ENCODE assay signal across 15 cellular contexts in the genomic region with DNA sequence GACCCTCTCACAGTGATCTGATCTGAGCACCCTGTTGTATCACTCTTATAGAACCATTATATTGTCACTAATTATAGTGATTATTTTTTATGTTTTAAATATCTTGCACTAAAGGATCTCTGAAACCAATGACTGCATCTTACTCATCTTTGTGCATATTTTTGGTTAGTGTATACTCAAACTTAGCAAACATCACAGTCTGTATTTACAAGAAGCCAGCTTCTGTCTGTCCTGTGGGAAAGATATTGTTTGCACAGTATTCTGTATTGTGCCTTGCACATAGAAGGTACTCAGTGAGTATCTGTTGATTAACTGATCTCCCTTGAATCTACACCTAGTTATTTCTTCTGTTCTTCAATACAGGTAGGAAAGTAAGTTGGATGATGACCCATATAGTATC.
DNase-seq lines count a peak whose midpoint lies in the region; ATAC-seq and TF ChIP-seq lines count a peak whose summit lies in the region.
"Had no signal": no experiment of that assay in that cellular context is flagged by ENCODE, and none has a peak within 500 bp of the region (broad histone marks: within the 10 kb centered on the region; RNA-seq: fewer than 3 reads in every experiment).

No MANE protein-coding gene starts in this region.

- H3K4me3 Mint-ChIP-seq in natural killer cell, result no peak overlapping the region
- no peak overlapping the region for H3K4me3 Mint-ChIP-seq in natural killer cell treated with Interleukin-12 subunit alpha and Interleukin-12 subunit beta and Interleukin-15 and Interleukin-18, amount 100 ng/mL, for 72 hours
- H3K4me3 Mint-ChIP-seq: B cell; CD4-positive, alpha-beta T cell; IgD-negative memory B cell had no signal

- no peak for ATAC-seq in natural killer cell
- no peak for ATAC-seq in natural killer cell treated with Interleukin-12 subunit alpha and Interleukin-12 subunit beta and Interleukin-15 and Interleukin-18, amount 100 ng/mL, for 72 hours

- no peak for TF ChIP-seq POLR2A in stomach (IDR thresholded peaks at IDR 0.05)

- H3K4me3 ChIP-seq in fibroblast of mammary gland (ENCODE audit: control insufficient read depth, low read depth, low read length), result no peak overlapping the region
- no peak overlapping the region for H3K4me3 ChIP-seq in stomach

- peaks cover 14% of the 10 kb centered on the region for H3K36me3 Mint-ChIP-seq in natural killer cell
- peaks cover 12% of the 10 kb centered on the region for H3K36me3 Mint-ChIP-seq in natural killer cell treated with Interleukin-12 subunit alpha and Interleukin-12 subunit beta and Interleukin-15 and Interleukin-18, amount 100 ng/mL, for 72 hours

- peak overlapping the region; percentile 83 to 90 for H3K27ac Mint-ChIP-seq in natural killer cell
- H3K27ac Mint-ChIP-seq in natural killer cell treated with Interleukin-12 subunit alpha and Interleukin-12 subunit beta and Interleukin-15 and Interleukin-18, amount 100 ng/mL, for 72 hours, result no peak overlapping the region
- H3K27ac Mint-ChIP-seq: B cell; CD4-positive, alpha-beta T cell had no signal

- TF ChIP-seq CTCF in natural killer cell (IDR thresholded peaks at IDR 0.05), result no peak
- no peak for TF ChIP-seq CTCF in fibroblast of mammary gland (conservative IDR thresholded peaks at IDR 0.05; ENCODE audit: control insufficient read depth, insufficient read depth, low read depth, low read length)
- no peak for TF ChIP-seq CTCF in stomach (IDR thresholded peaks at IDR 0.05)

- H3K27me3 Mint-ChIP-seq in natural killer cell (ENCODE audit: low read depth in 2 of 2), result no peaks in the 10 kb centered on the region
- no peaks in the 10 kb centered on the region for H3K27me3 Mint-ChIP-seq in natural killer cell treated with Interleukin-12 subunit alpha and Interleukin-12 subunit beta and Interleukin-15 and Interleukin-18, amount 100 ng/mL, for 72 hours
- H3K27me3 Mint-ChIP-seq: B cell; CD4-positive, alpha-beta T cell; IgD-negative memory B cell had no signal

- intact Hi-C loops in natural killer cell (cut with micrococcal nuclease), result no loop called here
- intact Hi-C loops in stomach (cut with DNase I; ENCODE audit: low total_unique reads), result no loop called here

- no peak for TF ChIP-seq EP300 in stomach (IDR thresholded peaks at IDR 0.05)

- no peak overlapping the region for H3K27ac ChIP-seq in stomach

- H3K27me3 ChIP-seq in stomach, result no peaks in the 10 kb centered on the region

- H3K4me1 Mint-ChIP-seq in natural killer cell, result peaks cover 55 to 66% of the 10 kb centered on the region in 2 donors
- peaks cover 35 to 43% of the 10 kb centered on the region in 2 donors for H3K4me1 Mint-ChIP-seq in natural killer cell treated with Interleukin-12 subunit alpha and Interleukin-12 subunit beta and Interleukin-15 and Interleukin-18, amount 100 ng/mL, for 72 hours (ENCODE audit: low read depth in 2 of 2)
- H3K4me1 Mint-ChIP-seq: B cell, IgD-negative memory B cell had no signal

- DNase-seq in natural killer cell (no peak), LHCN-M2 (ENCODE audit: low read depth) (peak; percentile 12), fibroblast of mammary gland (ENCODE audit: low read depth) (peak; percentile 4), AML-193 (lab: John Stamatoyannopoulos, UW) (no peak), stomach (no peak), LoVo (ENCODE audit: low spot score) (no peak)
- DNase-seq in natural killer cell treated with Interleukin-12 subunit alpha and Interleukin-12 subunit beta and Interleukin-15 and Interleukin-18, amount 100 ng/mL, for 72 hours (ENCODE audit: low spot score), result no peak
- DNase-seq: ACHN; C1 segment of cervical spinal cord; Calu3; CD4-positive, alpha-beta T cell; DND-41; GF-D8 had no signal

- H3K36me3 ChIP-seq in stomach, result no peaks in the 10 kb centered on the region

- H3K9me3 Mint-ChIP-seq in natural killer cell, result peaks cover 2 to 7% of the 10 kb centered on the region in 2 donors
- peaks cover 7% of the 10 kb centered on the region for H3K9me3 Mint-ChIP-seq in natural killer cell treated with Interleukin-12 subunit alpha and Interleukin-12 subunit beta and Interleukin-15 and Interleukin-18, amount 100 ng/mL, for 72 hours
- H3K9me3 Mint-ChIP-seq: CD4-positive, alpha-beta T cell had no signal

- no peaks in the 10 kb centered on the region for H3K9me3 ChIP-seq in stomach

- peaks cover 0 to 5% (median 0%) of the 10 kb centered on the region in 4 donors for H3K4me1 ChIP-seq in stomach

Comparison
In these comparisons a context has a peak if more than half of its experiments do, and no peak if none do; other contexts are left out.
1. H3K27ac Mint-ChIP-seq: peak in natural killer cell (2 of 2); none in natural killer cell treated with Interleukin-12 subunit alpha and Interleukin-12 subunit beta and Interleukin-15 and Interleukin-18, amount 100 ng/mL, for 72 hours (0 of 2).
2. DNase-seq: peak in LHCN-M2 (single experiment) and fibroblast of mammary gland (single experiment); none in natural killer cell (single experiment), natural killer cell treated with Interleukin-12 subunit alpha and Interleukin-12 subunit beta and Interleukin-15 and Interleukin-18, amount 100 ng/mL, for 72 hours (single experiment), AML-193 (0 of 2), stomach (single experiment) and LoVo (single experiment).